ENCODE assay signal across 8 cellular contexts in the genomic region with DNA sequence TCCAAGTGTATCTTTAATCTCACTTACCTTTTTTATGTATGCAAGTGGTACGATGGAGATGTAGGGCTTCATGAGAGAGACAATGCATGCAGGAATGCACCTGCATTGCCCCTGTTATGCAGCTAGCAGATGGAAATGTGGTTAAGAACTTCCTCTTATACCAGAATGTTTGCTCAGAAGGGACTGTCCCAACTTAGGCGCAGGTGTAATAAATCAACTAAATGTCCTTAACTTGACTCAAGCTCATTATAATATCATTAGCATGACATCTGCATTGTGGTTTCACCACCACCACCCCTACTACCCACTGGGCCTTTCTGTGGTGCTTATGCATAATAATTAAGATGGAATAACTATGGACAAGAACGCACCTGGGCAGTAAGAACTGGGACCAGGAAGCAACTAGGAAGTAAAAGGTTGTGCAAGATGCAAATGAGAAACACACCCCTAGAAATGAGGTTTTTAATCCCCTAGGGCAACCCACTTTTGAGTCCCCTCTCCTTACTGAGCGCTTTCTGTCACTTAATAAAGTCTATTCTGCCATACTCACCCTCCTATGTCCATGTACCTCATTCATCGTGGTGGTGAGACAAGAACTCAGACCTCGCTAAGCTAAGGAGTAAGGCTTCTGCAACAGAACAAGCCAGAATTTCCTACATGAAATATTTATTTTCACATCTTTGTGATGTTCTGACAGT.
DNase-seq lines count a peak whose midpoint lies in the region; ATAC-seq, FAIRE-seq and TF ChIP-seq lines count a peak whose summit lies in the region.

No MANE protein-coding gene starts in this region.

- intact Hi-C loops in pancreas (cut with DNase I) = no loop called here
- intact Hi-C loops in psoas muscle (cut with DNase I) = no loop called here
- intact Hi-C loops in sigmoid colon (cut with DNase I) = loop anchor here (10.0 kb wide), 1 partner anchor 1105 kb away; the partner anchor contains the start of gene B3GALT2

- no peak for FAIRE-seq in pancreas (lab: Jason Lieb, UNC)

- TF ChIP-seq POLR2A in sigmoid colon (IDR thresholded peaks at IDR 0.05) = no peak

- peak overlapping the region; percentile 76 for H3K4me2 ChIP-seq in SU-DHL-6 (ENCODE audit: low read depth, low read length, poor library complexity, severe bottlenecking)

- H3K4me3 ChIP-seq in SU-DHL-6 (ENCODE audit: insufficient read depth, low read length, poor library complexity, severe bottlenecking) = peak overlapping the region; percentile 13
- H3K4me3 ChIP-seq in pancreas = no peak overlapping the region
- H3K4me3 ChIP-seq in psoas muscle = no peak overlapping the region
- H3K4me3 ChIP-seq in sigmoid colon = no peak overlapping the region

- TF ChIP-seq EP300 in sigmoid colon (IDR thresholded peaks at IDR 0.05) = no peak

- TF ChIP-seq CTCF in SU-DHL-6 (IDR thresholded peaks at IDR 0.05; ENCODE audit: insufficient read depth, low read length, poor library complexity, severe bottlenecking) (no peak), pancreas (IDR thresholded peaks at IDR 0.05) (no peak), psoas muscle (IDR thresholded peaks at IDR 0.05) (no peak), sigmoid colon (IDR thresholded peaks at IDR 0.05) (no peak)

- 0 out of 2 replicates have a peak, but pooled peaks cover 9% of the 10 kb centered on the region for H3K9me3 ChIP-seq in SU-DHL-6 (ENCODE audit: insufficient read depth, low read length)
- no peaks in the 10 kb centered on the region for H3K9me3 ChIP-seq in pancreas
- no peaks in the 10 kb centered on the region for H3K9me3 ChIP-seq in psoas muscle
- no peaks in the 10 kb centered on the region for H3K9me3 ChIP-seq in sigmoid colon

- ATAC-seq in GM18519 (IDR thresholded peaks at IDR 0.05; ENCODE audit: low FRiP score, unreplicated experiment) = peak; percentile 95
- ATAC-seq in HG02870 (IDR thresholded peaks at IDR 0.05; ENCODE audit: unreplicated experiment) = peak; percentile 99
- ATAC-seq in pancreas = no peak
- no peak for ATAC-seq in psoas muscle

- WGBS in pancreas, 2 donors = 76 to 78% methylated on average over 6 of the region's 6 CpGs
- WGBS in psoas muscle, 3 donors = 84 to 90% (median 87%) methylated on average over 6 of the region's 6 CpGs
- WGBS in sigmoid colon, 2 donors = 58 to 68% methylated on average over 6 of the region's 6 CpGs

- no peaks in the 10 kb centered on the region for H4K20me1 ChIP-seq in SU-DHL-6 (ENCODE audit: low read depth, low read length)

- H2AFZ ChIP-seq in SU-DHL-6 (ENCODE audit: low read depth, low read length, severe bottlenecking) = no peak overlapping the region

- H3K27ac ChIP-seq in SU-DHL-6 (ENCODE audit: low read depth, low read length) = peak overlapping the region; percentile 95
- H3K27ac ChIP-seq in pancreas = no peak overlapping the region
- no peak overlapping the region for H3K27ac ChIP-seq in psoas muscle
- no peak overlapping the region for H3K27ac ChIP-seq in sigmoid colon

- no peaks in the 10 kb centered on the region for H3K27me3 ChIP-seq in SU-DHL-6 (ENCODE audit: low read length)
- H3K27me3 ChIP-seq in pancreas = no peaks in the 10 kb centered on the region
- H3K27me3 ChIP-seq in psoas muscle (ENCODE audit: insufficient read depth in 3 of 3, low read length in 2 of 3) = no peaks in the 10 kb centered on the region
- no peaks in the 10 kb centered on the region for H3K27me3 ChIP-seq in sigmoid colon

- DNase-seq in germinal center (ENCODE audit: low spot score) = peak; percentile 68
- no peak for DNase-seq in Kasumi-1 (lab: John Stamatoyannopoulos, UW)
- DNase-seq in pancreas = no peak
- DNase-seq in psoas muscle = no peak
- no peak for DNase-seq in sigmoid colon

- H3K4me1 ChIP-seq in pancreas (no peaks in the 10 kb centered on the region), psoas muscle (no peaks in the 10 kb centered on the region), sigmoid colon (no peaks in the 10 kb centered on the region)

- peaks cover 19% of the 10 kb centered on the region for H3K36me3 ChIP-seq in SU-DHL-6 (ENCODE audit: low read length)
- H3K36me3 ChIP-seq in pancreas = no peaks in the 10 kb centered on the region
- H3K36me3 ChIP-seq in psoas muscle (ENCODE audit: insufficient read depth in 1 of 2, low read depth in 1 of 2) = no peaks in the 10 kb centered on the region
- H3K36me3 ChIP-seq in sigmoid colon = no peaks in the 10 kb centered on the region

- H3K9ac ChIP-seq in SU-DHL-6 (ENCODE audit: low read length) = no peak overlapping the region

- H3K9me2 ChIP-seq in SU-DHL-6 (replicated peaks; ENCODE audit: insufficient read depth, low read length) = no peaks in the 10 kb centered on the region

- H3F3A ChIP-seq in SU-DHL-6 (ENCODE audit: insufficient read depth) = peaks cover 34% of the 10 kb centered on the region

- H3K79me2 ChIP-seq in SU-DHL-6 (ENCODE audit: insufficient read depth, low read length) = no peaks in the 10 kb centered on the region

Comparison
In these comparisons a context has a peak if more than half of its experiments do, and no peak if none do; other contexts are left out.
1. ATAC-seq: peak in GM18519 (single experiment) and HG02870 (single experiment); none in pancreas (0 of 4) and psoas muscle (0 of 4).